In the genomic region with DNA sequence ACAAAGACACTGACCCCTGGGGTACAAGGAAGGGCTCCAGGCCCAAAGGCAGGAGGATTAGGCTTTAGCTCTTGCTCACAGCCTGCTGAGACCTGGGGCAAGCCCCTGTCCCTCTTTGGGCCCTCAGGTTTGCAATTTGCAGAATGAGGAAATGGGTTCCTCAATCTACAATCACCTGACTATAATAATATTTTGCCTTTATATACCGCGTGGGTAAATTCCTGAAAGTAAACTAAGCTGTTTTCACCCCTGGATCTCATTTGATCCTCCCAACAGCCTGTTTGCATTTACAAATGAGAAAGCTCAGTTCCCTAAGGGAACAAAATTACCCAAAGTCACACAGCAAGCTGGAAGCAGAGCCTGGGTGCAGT, we compare ENCODE assay signal across 8 cellular contexts. TPM values are rescaled to one million over a fixed set of nuclear protein-coding genes. Genes with fewer than 3 reads are reported as not detected.
DNase-seq lines count a peak whose midpoint lies in the region; ATAC-seq, FAIRE-seq and TF ChIP-seq lines count a peak whose summit lies in the region.

No MANE protein-coding gene starts in this region.

- CTCF ChIA-PET in activated CD4-positive, alpha-beta T cell treated with anti-CD3 and anti-CD28 coated beads for 36 hours (lab: Charles Lee) = interaction anchor here (0.6 to 4.0 kb wide), 18 partner anchors 9 to 884 kb away, joined by 3 to 60 read pairs (median 4); no protein-coding TSS in a partner anchor

- no peak for ATAC-seq in activated CD4-positive, alpha-beta T cell treated with anti-CD3 and anti-CD28 coated beads for 36 hours
- no peak for ATAC-seq in GM18867 (IDR thresholded peaks at IDR 0.05; ENCODE audit: unreplicated experiment)

- no peak for TF ChIP-seq POLR2A in testis (IDR thresholded peaks at IDR 0.05)

- TF ChIP-seq CTCF in kidney (IDR thresholded peaks at IDR 0.05; ENCODE audit: borderline replicate concordance, extremely low read depth, insufficient read depth) = no peak
- TF ChIP-seq CTCF in testis (IDR thresholded peaks at IDR 0.05) = no peak

- H3K36me3 ChIP-seq in kidney (ENCODE audit: control insufficient read depth in 1 of 2, insufficient read depth in 2 of 2, low read length in 2 of 2) (no peaks in the 10 kb centered on the region), testis (ENCODE audit: low read depth, missing control alignments) (no peaks in the 10 kb centered on the region)

- no peaks in the 10 kb centered on the region for H3K27me3 ChIP-seq in testis

- 52 to 60% methylated on average over 2 of the region's 2 CpGs for WGBS in testis, 2 donors

- H3K4me1 ChIP-seq in kidney (ENCODE audit: control insufficient read depth in 1 of 2, insufficient read depth in 1 of 2, low read depth in 1 of 2, low read length in 2 of 2) = peaks cover 12 to 13% of the 10 kb centered on the region in 2 donors
- peaks cover 16% of the 10 kb centered on the region for H3K4me1 ChIP-seq in testis

- peak overlapping the region in 1 of 2 donors; percentile 83 for H3K9ac ChIP-seq in kidney (ENCODE audit: low read length in 2 of 2)

- DNase-seq in activated CD4-positive, alpha-beta T cell treated with anti-CD3 and anti-CD28 coated beads for 36 hours = no peak
- DNase-seq in activated CD4-positive, alpha-beta T cell treated with anti-CD3 and anti-CD28 coated beads, Interleukin-2, amount 50 U/mL, for 1 hour = no peak
- DNase-seq in activated T-helper 1 cell treated with anti-CD3 and anti-CD28 coated beads, Interleukin-12 subunit alpha, Interleukin-12 subunit beta, Interleukin-2, Interleukin-4 antibody, amounts not matched to agents 30 ng/mL and 10 ng/mL and 1 ng/mL, durations not matched to agents 14 hours and 24 hours and 36 hours (ENCODE audit: low spot score) = no peak
- DNase-seq in kidney (no peak), testis (no peak), superior temporal gyrus (ENCODE audit: extremely low spot score) (no peak), NCI-H446 treated with DMSO at 0.1 percent for 48 hours (lab: John Stamatoyannopoulos, UW) (no peak)

- peaks cover 23% of the 10 kb centered on the region for H3K4me1 Mint-ChIP-seq in activated CD4-positive, alpha-beta T cell treated with anti-CD3 and anti-CD28 coated beads for 36 hours
- H3K4me1 Mint-ChIP-seq in activated T-helper 1 cell treated with anti-CD3 and anti-CD28 coated beads, Interleukin-12 subunit alpha, Interleukin-12 subunit beta, Interleukin-2, Interleukin-4 antibody, amounts not matched to agents 30 ng/mL and 10 ng/mL and 1 ng/mL, durations not matched to agents 14 hours and 24 hours and 36 hours (ENCODE audit: low read depth) = peaks cover 35% of the 10 kb centered on the region

- no peaks in the 10 kb centered on the region for H3K27me3 Mint-ChIP-seq in activated CD4-positive, alpha-beta T cell treated with anti-CD3 and anti-CD28 coated beads for 36 hours
- no peaks in the 10 kb centered on the region for H3K27me3 Mint-ChIP-seq in activated T-helper 1 cell treated with anti-CD3 and anti-CD28 coated beads, Interleukin-12 subunit alpha, Interleukin-12 subunit beta, Interleukin-2, Interleukin-4 antibody, amounts not matched to agents 30 ng/mL and 10 ng/mL and 1 ng/mL, durations not matched to agents 14 hours and 24 hours and 36 hours (ENCODE audit: insufficient read depth)

- H3K4me3 Mint-ChIP-seq in activated CD4-positive, alpha-beta T cell treated with anti-CD3 and anti-CD28 coated beads for 36 hours = peak overlapping the region; percentile 84
- peak overlapping the region; percentile 93 for H3K4me3 Mint-ChIP-seq in activated T-helper 1 cell treated with anti-CD3 and anti-CD28 coated beads, Interleukin-12 subunit alpha, Interleukin-12 subunit beta, Interleukin-2, Interleukin-4 antibody, amounts not matched to agents 30 ng/mL and 10 ng/mL and 1 ng/mL, durations not matched to agents 14 hours and 24 hours and 36 hours

- POLR2A ChIA-PET in activated CD4-positive, alpha-beta T cell treated with anti-CD3 and anti-CD28 coated beads for 36 hours (lab: Charles Lee) = interaction anchor here (0.7 to 3.7 kb wide), 4 partner anchors 20 to 68 kb away, joined by 3 to 29 read pairs (median 4); no protein-coding TSS in a partner anchor

- H3K9me3 ChIP-seq in kidney (ENCODE audit: control insufficient read depth in 1 of 2, low read length in 2 of 2) = no peaks in the 10 kb centered on the region
- H3K9me3 ChIP-seq in testis = no peaks in the 10 kb centered on the region

- peak overlapping the region; percentile 99 for H3K27ac Mint-ChIP-seq in activated CD4-positive, alpha-beta T cell treated with anti-CD3 and anti-CD28 coated beads for 36 hours
- peak overlapping the region; percentile 99 for H3K27ac Mint-ChIP-seq in activated T-helper 1 cell treated with anti-CD3 and anti-CD28 coated beads, Interleukin-12 subunit alpha, Interleukin-12 subunit beta, Interleukin-2, Interleukin-4 antibody, amounts not matched to agents 30 ng/mL and 10 ng/mL and 1 ng/mL, durations not matched to agents 14 hours and 24 hours and 36 hours

- no peaks in the 10 kb centered on the region for H3K36me3 Mint-ChIP-seq in activated CD4-positive, alpha-beta T cell treated with anti-CD3 and anti-CD28 coated beads for 36 hours (ENCODE audit: low read depth)
- H3K36me3 Mint-ChIP-seq in activated T-helper 1 cell treated with anti-CD3 and anti-CD28 coated beads, Interleukin-12 subunit alpha, Interleukin-12 subunit beta, Interleukin-2, Interleukin-4 antibody, amounts not matched to agents 30 ng/mL and 10 ng/mL and 1 ng/mL, durations not matched to agents 14 hours and 24 hours and 36 hours (ENCODE audit: low read depth) = no peaks in the 10 kb centered on the region

- peak overlapping the region; percentile 38 to 97 for H3K27ac ChIP-seq in kidney (ENCODE audit: low read depth in 2 of 2, low read length in 2 of 2)
- peak overlapping the region; percentile 78 to 96 for H3K27ac ChIP-seq in testis

- intact Hi-C loops in activated CD4-positive, alpha-beta T cell treated with anti-CD3 and anti-CD28 coated beads for 36 hours (cut with DNase I, micrococcal nuclease) = loop anchor here (1.0 kb wide), 3 partner anchors 21 to 71 kb away; partner anchors contain the start of genes ARAP1 (in 1 of the 2) and ATG16L2 (in 1 of the 2)
- intact Hi-C loops in activated T-helper 1 cell treated with anti-CD3 and anti-CD28 coated beads, Interleukin-12 subunit alpha, Interleukin-12 subunit beta, Interleukin-2, Interleukin-4 antibody, amounts not matched to agents 30 ng/mL and 10 ng/mL and 1 ng/mL, durations not matched to agents 14 hours and 24 hours and 36 hours (cut with micrococcal nuclease) = loop anchor here (1.0 to 5.0 kb wide), 7 partner anchors 11 to 571 kb away; partner anchors contain the start of genes ARAP1 and INPPL1
- intact Hi-C loops in kidney (cut with DNase I) = no loop called here
- intact Hi-C loops in testis (cut with DNase I; ENCODE audit: low total_unique reads) = no loop called here

- no peak for FAIRE-seq in kidney (lab: Jason Lieb, UNC)

- no peaks in the 10 kb centered on the region for H3K9me3 Mint-ChIP-seq in activated CD4-positive, alpha-beta T cell treated with anti-CD3 and anti-CD28 coated beads for 36 hours (ENCODE audit: low read depth)
- no peaks in the 10 kb centered on the region for H3K9me3 Mint-ChIP-seq in activated T-helper 1 cell treated with anti-CD3 and anti-CD28 coated beads, Interleukin-12 subunit alpha, Interleukin-12 subunit beta, Interleukin-2, Interleukin-4 antibody, amounts not matched to agents 30 ng/mL and 10 ng/mL and 1 ng/mL, durations not matched to agents 14 hours and 24 hours and 36 hours

- peak overlapping the region; percentile 7 to 88 for H3K4me3 ChIP-seq in kidney (ENCODE audit: low read length in 2 of 2)
- peak overlapping the region; percentile 66 to 72 for H3K4me3 ChIP-seq in testis

RNA-seq across cellular contexts. Expression of gene STARD10, which starts 0.8 kb away (rescaled TPM):
- 10 to 100 TPM in 1 of 2 experiments, 1 to 10 TPM in 1; 8.3 to 12.9 TPM for total RNA-seq in activated CD4-positive, alpha-beta T cell treated with anti-CD3 and anti-CD28 coated beads for 36 hours
- total RNA-seq in activated T-helper 1 cell treated with anti-CD3 and anti-CD28 coated beads, Interleukin-12 subunit alpha, Interleukin-12 subunit beta, Interleukin-2, Interleukin-4 antibody, amounts not matched to agents 30 ng/mL and 10 ng/mL and 1 ng/mL, durations not matched to agents 14 hours and 24 hours and 36 hours = 19.8 and 23.9 TPM in 2 replicates
- total RNA-seq in kidney (40.7 TPM), testis (100 to 1,000 TPM; 130 to 202 TPM)
- polyA plus RNA-seq in kidney (ENCODE audit: insufficient read depth, low read depth, low replicate concordance) (127 TPM), testis (ENCODE audit: insufficient read depth, low read depth, low replicate concordance) (379 TPM)

RNA-seq across cellular contexts. Expression of gene ATG16L2, which starts 21.1 kb away (rescaled TPM):
- total RNA-seq in activated CD4-positive, alpha-beta T cell treated with anti-CD3 and anti-CD28 coated beads for 36 hours = 10 to 100 TPM; 55.3 to 59.4 TPM
- 69.2 and 71.1 TPM in 2 replicates for total RNA-seq in activated T-helper 1 cell treated with anti-CD3 and anti-CD28 coated beads, Interleukin-12 subunit alpha, Interleukin-12 subunit beta, Interleukin-2, Interleukin-4 antibody, amounts not matched to agents 30 ng/mL and 10 ng/mL and 1 ng/mL, durations not matched to agents 14 hours and 24 hours and 36 hours
- 38.6 TPM for total RNA-seq in kidney
- polyA plus RNA-seq in kidney (ENCODE audit: insufficient read depth, low read depth, low replicate concordance) = 16.1 TPM
- 10 to 100 TPM; 33.8 to 39.5 TPM for total RNA-seq in testis
- 16.2 TPM for polyA plus RNA-seq in testis (ENCODE audit: insufficient read depth, low read depth, low replicate concordance)

RNA-seq across cellular contexts. Expression of gene ARAP1, which starts 40.9 kb away (rescaled TPM):
- total RNA-seq in activated CD4-positive, alpha-beta T cell treated with anti-CD3 and anti-CD28 coated beads for 36 hours = 10 to 100 TPM; 69.9 to 76.6 TPM
- total RNA-seq in activated T-helper 1 cell treated with anti-CD3 and anti-CD28 coated beads, Interleukin-12 subunit alpha, Interleukin-12 subunit beta, Interleukin-2, Interleukin-4 antibody, amounts not matched to agents 30 ng/mL and 10 ng/mL and 1 ng/mL, durations not matched to agents 14 hours and 24 hours and 36 hours = 78.8 and 88.6 TPM in 2 replicates
- total RNA-seq in kidney = 80.8 TPM
- polyA plus RNA-seq in kidney (ENCODE audit: insufficient read depth, low read depth, low replicate concordance) = 58.2 TPM
- total RNA-seq in testis = 10 to 100 TPM; 65.2 to 88.3 TPM
- 46.9 TPM for polyA plus RNA-seq in testis (ENCODE audit: insufficient read depth, low read depth, low replicate concordance)

Comparison
In these comparisons a context has a peak if more than half of its experiments do, and no peak if none do; other contexts are left out.
1. intact Hi-C loops: an anchor here in activated CD4-positive, alpha-beta T cell treated with anti-CD3 and anti-CD28 coated beads for 36 hours (1.0 kb wide) and activated T-helper 1 cell treated with anti-CD3 and anti-CD28 coated beads, Interleukin-12 subunit alpha, Interleukin-12 subunit beta, Interleukin-2, Interleukin-4 antibody, amounts not matched to agents 30 ng/mL and 10 ng/mL and 1 ng/mL, durations not matched to agents 14 hours and 24 hours and 36 hours (1.0 to 5.0 kb wide); none called in kidney and testis.